9 cellular contexts compared by ENCODE assay signal in the genomic region with DNA sequence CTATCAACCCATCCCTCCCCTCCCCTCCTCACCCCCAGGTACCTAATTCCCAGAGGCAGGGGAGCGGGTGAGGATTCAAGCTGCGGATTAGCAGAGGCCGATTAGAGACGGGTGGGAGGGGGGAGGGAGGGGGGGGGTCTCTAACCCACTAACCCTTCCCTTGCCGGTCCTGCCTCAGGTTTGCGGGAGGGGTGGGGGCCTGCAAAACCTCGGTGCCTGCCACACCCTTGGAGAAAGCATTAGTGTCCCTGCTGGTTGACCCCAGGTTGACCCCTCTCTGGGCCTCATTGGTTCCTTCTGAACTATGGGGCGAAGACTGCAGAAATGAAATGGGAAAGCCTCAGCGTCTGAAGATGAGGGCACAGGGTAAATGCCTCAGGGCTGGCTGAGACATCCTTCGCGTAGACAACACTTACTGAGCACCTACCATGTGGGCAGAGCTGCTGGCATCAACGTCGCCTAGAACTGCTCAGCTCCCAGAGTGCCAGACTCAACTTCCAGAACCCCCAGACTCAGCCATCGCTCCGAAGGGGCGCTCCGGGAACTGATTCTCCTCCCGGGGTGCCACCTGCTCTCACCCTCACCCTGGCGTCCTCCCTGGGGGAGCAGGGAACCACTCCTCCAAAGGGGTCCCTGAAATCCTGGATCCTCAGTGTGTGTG. TPM values are rescaled to one million over a fixed set of nuclear protein-coding genes. Genes with fewer than 3 reads are reported as not detected.
DNase-seq lines count a peak whose midpoint lies in the region; ATAC-seq and TF ChIP-seq lines count a peak whose summit lies in the region.
"Had no signal": no experiment of that assay in that cellular context is flagged by ENCODE, and none has a peak within 500 bp of the region (broad histone marks: within the 10 kb centered on the region; RNA-seq: fewer than 3 reads in every experiment).

No MANE protein-coding gene starts in this region.

- H3K23me2 ChIP-seq in H9 (ENCODE audit: insufficient read length, low read depth, low read length, poor library complexity, severe bottlenecking), result no peaks in the 10 kb centered on the region

- ATAC-seq in GM21737 (IDR thresholded peaks at IDR 0.05; ENCODE audit: unreplicated experiment) (no peak), HG02884 (IDR thresholded peaks at IDR 0.05; ENCODE audit: unreplicated experiment) (no peak)

- no peak overlapping the region for H2BK20ac ChIP-seq in H9 (ENCODE audit: low read depth, low read length, poor library complexity, severe bottlenecking)

- no peak overlapping the region for H2AK5ac ChIP-seq in H9 (ENCODE audit: insufficient read length, low read length)

- no peak overlapping the region for H2AFZ ChIP-seq in H9 (ENCODE audit: low read length)

- H4K20me1 ChIP-seq in H9 (ENCODE audit: control insufficient read depth, insufficient read depth, insufficient read length), result peaks cover 2% of the 10 kb centered on the region

- H3K56ac ChIP-seq in H9 (ENCODE audit: insufficient read length, low read depth, low read length), result no peak overlapping the region

- no peak overlapping the region for H4K91ac ChIP-seq in H9 (ENCODE audit: insufficient read length, low read depth, low read length)

- peaks cover 65% of the 10 kb centered on the region for H3K27me3 ChIP-seq in H9 (ENCODE audit: insufficient read depth, low read length)
- H3K27me3 ChIP-seq in spleen (replicated peaks in 1 of 7), result peaks cover 0 to 11% (median 0%) of the 10 kb centered on the region in 7 donors

- peaks cover 3 to 23% of the 10 kb centered on the region in 2 experiments; a peak in 3 of 4 replicates for H3K4me1 Mint-ChIP-seq in H9

- H3K4me3 Mint-ChIP-seq in H9, result peak overlapping the region; percentile 36 to 70

- H3K9me3 Mint-ChIP-seq in H9, result peaks cover 11 to 17% of the 10 kb centered on the region in 2 experiments

- no peak for TF ChIP-seq POLR2A in spleen (IDR thresholded peaks at IDR 0.05)

- H3K4me3 ChIP-seq in fibroblast of villous mesenchyme (ENCODE audit: low read depth, low read length) (peak overlapping the region; percentile 68), spleen (peak overlapping the region in 6 of 8 donors; percentile 60 to 98 (median 96))

- no peak for TF ChIP-seq CTCF in H9 (conservative IDR thresholded peaks at IDR 0.05)
- TF ChIP-seq CTCF in VCaP (conservative IDR thresholded peaks at IDR 0.05), result no peak
- TF ChIP-seq CTCF in fibroblast of villous mesenchyme (IDR thresholded peaks at IDR 0.05; ENCODE audit: insufficient read depth, low read depth, low read length), result no peak
- TF ChIP-seq CTCF in spleen (IDR thresholded peaks at IDR 0.05 in 8 of 11, conservative IDR thresholded peaks at IDR 0.05 in 3 of 11), result no peak

- DNase-seq in H9, result no peak
- no peak for DNase-seq in fibroblast of villous mesenchyme (ENCODE audit: low read depth)
- peak; percentile 70 for DNase-seq in spleen
- no peak for DNase-seq in germinal center (ENCODE audit: low spot score)
- DNase-seq in posterior vena cava (ENCODE audit: low spot score), result no peak

- H3T11ph ChIP-seq in H9 (ENCODE audit: low read length), result no peak overlapping the region

- no peaks in the 10 kb centered on the region for H3K79me1 ChIP-seq in H9 (ENCODE audit: insufficient read depth, low read depth, low read length, poor library complexity, severe bottlenecking)

- no peak overlapping the region for H2BK12ac ChIP-seq in H9 (ENCODE audit: insufficient read length, low read depth, low read length)

- no peaks in the 10 kb centered on the region for H3K36me3 ChIP-seq in spleen

- no peak overlapping the region for H3K23ac ChIP-seq in H9 (ENCODE audit: insufficient read length, low read depth, low read length)

- no peak overlapping the region for H2BK15ac ChIP-seq in H9 (ENCODE audit: low read depth, low read length)

- H2BK5ac ChIP-seq in H9 (ENCODE audit: insufficient read length, low read length), result no peak overlapping the region

- H3K9me3 ChIP-seq in H9 (ENCODE audit: control insufficient read depth, low read depth, low read length), result no peaks in the 10 kb centered on the region
- H3K9me3 ChIP-seq in spleen, result peaks cover 0 to 14% (median 2%) of the 10 kb centered on the region in 8 donors

- intact Hi-C loops in spleen (cut with DNase I; ENCODE audit: low total_unique reads) (no loop called here), posterior vena cava (cut with DNase I) (no loop called here)

- whole genome bisulfite sequencing in H9 (ENCODE audit: extremely low coverage, insufficient read length, low lambda C conversion rate), result no CpG with 5 or more reads among the region's 19 CpGs
- WGBS in spleen, 5 donors, result 15 to 29% (median 25%) methylated on average over 14 to 19 of the region's 19 CpGs

- no peak overlapping the region for H3K27ac ChIP-seq in H9 (ENCODE audit: insufficient read length, low read depth, low read length)
- peak overlapping the region; percentile 94; the same call in 1 of the 2 replicates for H3K27ac ChIP-seq in VCaP
- H3K27ac ChIP-seq in spleen, result peak overlapping the region in 2 of 8 donors; percentile 67 to 97
- H3K27ac ChIP-seq: epithelial cell of prostate had no signal

- H3K14ac ChIP-seq in H9 (ENCODE audit: insufficient read depth, low read length), result no peak overlapping the region

- H3K4me2 ChIP-seq in H9 (ENCODE audit: insufficient read depth, insufficient read length, low read length), result no peak overlapping the region

- no peak overlapping the region for H4K8ac ChIP-seq in H9 (replicated peaks; ENCODE audit: insufficient read length, low read depth, low read length)

- H4K5ac ChIP-seq in H9 (ENCODE audit: insufficient read length, low read depth, low read length), result no peak overlapping the region

- H3K36me3 Mint-ChIP-seq in H9 (ENCODE audit: insufficient read depth in 1 of 3, low read depth in 3 of 3), result peaks cover 0 to 4% (median 0%) of the 10 kb centered on the region in 3 experiments; a peak in 3 of 7 replicates

- no peak overlapping the region for H3K4ac ChIP-seq in H9 (ENCODE audit: low read depth, low read length)

- H3K79me2 ChIP-seq in H9 (ENCODE audit: insufficient read depth, low read length), result no peaks in the 10 kb centered on the region

- no peak overlapping the region for H3K27ac Mint-ChIP-seq in H9

- peaks cover 87% of the 10 kb centered on the region for H3K27me3 Mint-ChIP-seq in H9 (ENCODE audit: low read depth)

- no peak overlapping the region for H3K9ac ChIP-seq in H9 (ENCODE audit: extremely low read depth, insufficient read length, low read length)

- H2BK120ac ChIP-seq in H9 (ENCODE audit: low read depth, low read length, poor library complexity, severe bottlenecking), result no peak overlapping the region

- no peaks in the 10 kb centered on the region; the same call in 1 of the 2 replicates for H3K4me1 ChIP-seq in H9 (ENCODE audit: insufficient read depth, low read length)
- H3K4me1 ChIP-seq in spleen, result peaks cover 0 to 48% (median 38%) of the 10 kb centered on the region in 6 donors

- no peak overlapping the region for H3K18ac ChIP-seq in H9 (ENCODE audit: insufficient read length, low read depth, low read length)

RNA-seq across cellular contexts. Expression of gene NFIC, which starts 8.5 kb away (rescaled TPM):
- total RNA-seq in H9 (2021) (5.6 and 8.0 TPM in 2 replicates), fibroblast of villous mesenchyme (42.7 and 56.0 TPM in 2 replicates), spleen (100 to 1,000 TPM in 2 of 7 donors, 10 to 100 TPM in 5; 65.4 to 125 (median 77.1) TPM), posterior vena cava (100 to 1,000 TPM; 196 to 223 TPM)
- 10 to 100 TPM in 1 of 3 donors, 1 to 10 TPM in 2; 4.1 to 23.4 (median 4.2) TPM for polyA plus RNA-seq in spleen
